Comparison of ENCODE assay signal across 26 cellular contexts in the genomic region with DNA sequence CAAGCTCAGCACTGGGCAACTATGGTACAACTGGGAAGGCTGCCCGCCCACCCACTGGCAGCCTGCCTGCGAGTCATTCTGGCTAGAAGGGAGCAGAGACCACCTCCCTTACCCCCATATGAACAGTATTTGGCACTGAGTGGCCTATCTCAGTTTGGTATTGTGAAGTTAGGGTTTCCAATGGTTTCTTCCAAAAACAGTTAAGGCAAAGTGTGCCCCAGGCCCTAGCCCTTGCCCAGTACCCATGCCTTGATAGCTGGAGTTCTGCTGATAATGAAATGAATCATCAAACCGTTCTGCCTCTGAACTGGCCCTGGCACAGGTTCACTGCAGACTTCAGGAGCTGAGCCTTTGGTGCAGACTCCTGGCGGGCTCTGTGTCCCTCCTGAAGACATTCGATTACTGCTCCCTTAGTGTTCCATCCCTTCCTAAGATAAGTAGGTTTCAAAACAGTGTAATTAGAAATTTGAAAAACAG.
DNase-seq lines count a peak whose midpoint lies in the region; ATAC-seq and TF ChIP-seq lines count a peak whose summit lies in the region.
"Had no signal": no experiment of that assay in that cellular context is flagged by ENCODE, and none has a peak within 500 bp of the region (broad histone marks: within the 10 kb centered on the region; RNA-seq: fewer than 3 reads in every experiment).

No MANE protein-coding gene starts in this region.

- CTCF ChIA-PET in CD4-positive, alpha-beta T cell (lab: Charles Lee), result interaction anchor here (1.7 kb wide), 1 partner anchor 25 kb away, joined by 4 read pairs; no protein-coding TSS in a partner anchor

- H3K27ac ChIP-seq in CD4-positive, alpha-beta T cell (ENCODE audit: low read depth, low read length), result no peak overlapping the region
- peak overlapping the region; percentile 65 for H3K27ac ChIP-seq in angular gyrus (ENCODE audit: low read depth, low read length)
- H3K27ac ChIP-seq: esophagus muscularis mucosa, ovary, right atrium auricular region, SK-N-MC, thoracic aorta had no signal

- POLR2A ChIA-PET in CD4-positive, alpha-beta T cell (lab: Charles Lee), result interaction anchor here (0.6 to 1.6 kb wide), 6 partner anchors 12 to 59 kb away, joined by 3 to 6 read pairs (median 4); no protein-coding TSS in a partner anchor
- POLR2A ChIA-PET in naive thymus-derived CD8-positive, alpha-beta T cell (lab: Charles Lee), result interaction anchor here (0.6 to 1.6 kb wide), 6 partner anchors 11 to 96 kb away, joined by 3 to 5 read pairs (median 4); no protein-coding TSS in a partner anchor

- no peaks in the 10 kb centered on the region for H3K9me3 Mint-ChIP-seq in CD4-positive, alpha-beta T cell
- no peaks in the 10 kb centered on the region for H3K9me3 Mint-ChIP-seq in naive thymus-derived CD8-positive, alpha-beta T cell
- H3K9me3 Mint-ChIP-seq: activated naive CD4-positive, alpha-beta T cell treated with anti-CD3 and anti-CD28 coated beads for 36 hours; activated T-cell treated with anti-CD3 and anti-CD28 coated beads, Interleukin-2, amount 50 U/mL, for 72 hours; IgD-negative memory B cell; immature natural killer cell; mesothelial cell of epicardium; natural killer cell; T-helper 1 cell treated with Interleukin-12 subunit alpha and Interleukin-12 subunit beta and Interleukin-4 antibody, amounts not matched to agents 30 μg/mL and 1 μg/mL, for 36 hours had no signal

- no peak for DNase-seq in CD4-positive, alpha-beta T cell
- peak; percentile 76 for DNase-seq in G401 (ENCODE audit: low spot score)
- no peak for DNase-seq in naive thymus-derived CD8-positive, alpha-beta T cell
- DNase-seq in NCI-H82 treated with DMSO at 0.1 percent for 48 hours (lab: John Stamatoyannopoulos, UW; ENCODE audit: unreplicated experiment), result no peak
- DNase-seq in activated naive CD4-positive, alpha-beta T cell treated with anti-CD3 and anti-CD28 coated beads, Interleukin-2, amount 50 U/mL, for 16 hours, result no peak
- no peak for DNase-seq in SIG-M5 (lab: John Stamatoyannopoulos, UW)
- DNase-seq: activated CD4-positive, alpha-beta T cell treated with anti-CD3 and anti-CD28 coated beads for 48 hours; activated CD8-positive, alpha-beta memory T cell treated with anti-CD3 and anti-CD28 coated beads, Interleukin-2, amount 10 ng/mL, durations not matched to agents 7 days and 5 days; activated naive CD4-positive, alpha-beta T cell treated with anti-CD3 and anti-CD28 coated beads for 36 hours; activated T-cell treated with anti-CD3 and anti-CD28 coated beads, Interleukin-2, amount 50 U/mL, for 72 hours; foreskin melanocyte; GOT3; hippocampal formation; natural killer cell; NCI-H526; ovary; stimulated activated CD4-positive, alpha-beta T cell treated with anti-CD3 and anti-CD28 coated beads, Interleukin-4, amount 100 ng/mL, for 24 hours had no signal

- peak overlapping the region; percentile 72 for H3K27ac Mint-ChIP-seq in CD4-positive, alpha-beta T cell
- peak overlapping the region; percentile 42 to 94 (median 87) for H3K27ac Mint-ChIP-seq in naive thymus-derived CD8-positive, alpha-beta T cell
- H3K27ac Mint-ChIP-seq: activated naive CD4-positive, alpha-beta T cell treated with anti-CD3 and anti-CD28 coated beads for 36 hours; activated T-cell treated with anti-CD3 and anti-CD28 coated beads, Interleukin-2, amount 50 U/mL, for 72 hours; IgD-negative memory B cell; immature natural killer cell; mesothelial cell of epicardium; natural killer cell had no signal

- no peaks in the 10 kb centered on the region for H3K9me3 ChIP-seq in CD4-positive, alpha-beta T cell (ENCODE audit: control insufficient read depth, low read length)
- H3K9me3 ChIP-seq: esophagus muscularis mucosa, ovary, right atrium auricular region, thoracic aorta had no signal

- H3K4me3 Mint-ChIP-seq in CD4-positive, alpha-beta T cell, result no peak overlapping the region
- peak overlapping the region in 5 of 10 donors; percentile 22 to 72 (median 24) for H3K4me3 Mint-ChIP-seq in naive thymus-derived CD8-positive, alpha-beta T cell
- H3K4me3 Mint-ChIP-seq: activated CD8-positive, alpha-beta memory T cell treated with anti-CD3 and anti-CD28 coated beads, Interleukin-2, amount 10 ng/mL, durations not matched to agents 7 days and 5 days; activated naive CD4-positive, alpha-beta T cell treated with anti-CD3 and anti-CD28 coated beads for 36 hours; activated T-cell treated with anti-CD3 and anti-CD28 coated beads, Interleukin-2, amount 50 U/mL, for 72 hours; mesothelial cell of epicardium; natural killer cell; T-helper 1 cell treated with Interleukin-12 subunit alpha and Interleukin-12 subunit beta and Interleukin-4 antibody, amounts not matched to agents 30 μg/mL and 1 μg/mL, for 36 hours had no signal

- ATAC-seq in CD4-positive, alpha-beta T cell (ENCODE audit: poor library complexity), result no peak
- no peak for ATAC-seq in naive thymus-derived CD8-positive, alpha-beta T cell
- ATAC-seq: activated CD8-positive, alpha-beta memory T cell treated with anti-CD3 and anti-CD28 coated beads, Interleukin-2, amount 10 ng/mL, durations not matched to agents 7 days and 5 days had no signal

- no peaks in the 10 kb centered on the region for H3K27me3 ChIP-seq in CD4-positive, alpha-beta T cell (ENCODE audit: control insufficient read depth, insufficient read depth, low read length)
- H3K27me3 ChIP-seq: esophagus muscularis mucosa, ovary, right atrium auricular region had no signal

- peaks cover 33% of the 10 kb centered on the region for H3K4me1 Mint-ChIP-seq in CD4-positive, alpha-beta T cell (ENCODE audit: low read depth)
- peaks cover 23 to 58% (median 39%) of the 10 kb centered on the region in 4 donors for H3K4me1 Mint-ChIP-seq in naive thymus-derived CD8-positive, alpha-beta T cell
- H3K4me1 Mint-ChIP-seq: mesothelial cell of epicardium had no signal

- intact Hi-C loops in CD4-positive, alpha-beta T cell (cut with DNase I, micrococcal nuclease), result loop anchor here in 1 of 2 experiments (5.0 kb wide), 1 partner anchor 44 kb away; no protein-coding TSS in a partner anchor

- in situ Hi-C loops in G401 (cut with HindIII; ENCODE audit: low sequenced_read_pairs), result no loop called here

- H3K27me3 Mint-ChIP-seq in CD4-positive, alpha-beta T cell, result no peaks in the 10 kb centered on the region
- no peaks in the 10 kb centered on the region for H3K27me3 Mint-ChIP-seq in naive thymus-derived CD8-positive, alpha-beta T cell
- H3K27me3 Mint-ChIP-seq: activated CD8-positive, alpha-beta memory T cell treated with anti-CD3 and anti-CD28 coated beads, Interleukin-2, amount 10 ng/mL, durations not matched to agents 7 days and 5 days had no signal

- H3K36me3 Mint-ChIP-seq in CD4-positive, alpha-beta T cell (ENCODE audit: low read depth), result peaks cover 12% of the 10 kb centered on the region
- H3K36me3 Mint-ChIP-seq in naive thymus-derived CD8-positive, alpha-beta T cell, result peaks cover 0 to 29% (median 13%) of the 10 kb centered on the region in 3 donors
- H3K36me3 Mint-ChIP-seq: natural killer cell had no signal

- no peak for TF ChIP-seq CTCF in CD4-positive, alpha-beta T cell (IDR thresholded peaks at IDR 0.05)
